In the genomic region with DNA sequence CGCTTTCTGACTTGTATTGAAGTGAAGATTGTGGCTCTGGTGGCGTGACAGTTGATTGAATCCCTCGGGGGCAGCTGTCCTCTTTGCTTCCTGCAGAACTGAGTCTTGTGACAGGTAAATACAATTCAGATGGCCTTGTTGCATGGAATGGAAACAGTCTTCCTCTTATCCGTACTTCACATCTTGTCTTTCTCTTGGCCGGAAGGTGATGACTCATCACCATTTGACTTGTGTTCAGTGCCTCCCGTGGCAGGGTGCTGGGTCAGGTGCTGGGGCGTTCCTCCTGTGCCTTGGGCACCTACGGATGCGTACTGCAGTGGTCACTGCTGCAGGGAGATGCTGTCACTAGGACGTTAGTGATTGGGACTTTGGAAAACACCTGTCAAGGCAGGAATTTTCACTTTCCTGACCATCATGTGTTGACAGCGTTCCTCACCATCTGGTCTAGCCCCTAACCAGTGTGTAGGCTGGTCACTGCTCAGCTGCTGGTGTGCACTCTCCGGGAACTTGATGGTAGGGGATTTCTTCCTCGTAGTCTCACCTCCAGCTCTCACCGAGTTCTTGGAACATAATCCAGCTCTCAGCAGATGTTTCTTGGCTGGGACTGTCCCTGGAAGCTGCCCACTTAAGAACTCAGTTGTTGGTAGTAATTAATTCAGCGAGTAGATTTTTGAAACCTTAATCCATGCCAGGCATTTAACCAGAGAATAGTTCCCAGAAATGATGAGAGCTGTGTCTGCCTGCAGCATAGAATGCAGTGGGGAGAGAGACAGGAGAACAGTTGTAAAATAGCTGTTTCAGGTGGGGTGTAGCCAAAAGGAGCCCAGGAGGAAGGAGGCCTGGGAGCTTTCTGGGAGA, we compare ENCODE assay signal across 9 cellular contexts. TPM values are rescaled to one million over a fixed set of nuclear protein-coding genes. Genes with fewer than 3 reads are reported as not detected.
DNase-seq lines count a peak whose midpoint lies in the region; TF ChIP-seq lines count a peak whose summit lies in the region.
"Had no signal": no experiment of that assay in that cellular context is flagged by ENCODE, and none has a peak within 500 bp of the region (broad histone marks: within the 10 kb centered on the region; RNA-seq: fewer than 3 reads in every experiment).

No MANE protein-coding gene starts in this region.

- no peaks in the 10 kb centered on the region for H3K36me3 ChIP-seq in muscle layer of duodenum (ENCODE audit: control insufficient read depth in 1 of 2, insufficient read depth in 2 of 2, low read length in 2 of 2)

- H3K27ac ChIP-seq in VCaP (peak overlapping the region; percentile 76), caudate nucleus (ENCODE audit: low read depth, low read length) (peak overlapping the region; percentile 53), muscle layer of duodenum (ENCODE audit: low read length) (peak overlapping the region; percentile 89)
- H3K27ac ChIP-seq: 22Rv1 had no signal

- peak overlapping the region in 1 of 2 donors; percentile 48 for H3K4me3 ChIP-seq in muscle layer of duodenum (ENCODE audit: low read depth in 1 of 2, low read length in 2 of 2)

- no peaks in the 10 kb centered on the region for H3K9me3 ChIP-seq in muscle layer of duodenum (ENCODE audit: control insufficient read depth in 1 of 2, low read length in 2 of 2)

- H3K4me1 ChIP-seq in muscle layer of duodenum (ENCODE audit: control insufficient read depth in 1 of 2, insufficient read depth in 2 of 2, low read length in 2 of 2), result peaks cover 26 to 36% of the 10 kb centered on the region in 2 donors

- TF ChIP-seq CTCF in VCaP (conservative IDR thresholded peaks at IDR 0.05), result no peak

- H3K27me3 ChIP-seq in muscle layer of duodenum (ENCODE audit: low read depth, low read length), result no peaks in the 10 kb centered on the region

- DNase-seq in DMS 273 (lab: John Stamatoyannopoulos, UW; ENCODE audit: unreplicated experiment) (peak; percentile 57), DMS 273 treated with DMSO at 0.1 percent for 48 hours (lab: John Stamatoyannopoulos, UW) (no peak), caudate nucleus (lab: John Stamatoyannopoulos, UW) (peak in 5 of 61 donors; percentile 27 to 74 (median 41)), ureter (ENCODE audit: low spot score) (peak; percentile 73), hepatic stellate cell (ENCODE audit: low spot score) (no peak), NCI-H345 treated with DMSO at 0.1 percent for 48 hours (lab: John Stamatoyannopoulos, UW; ENCODE audit: unreplicated experiment) (no peak)

RNA-seq across cellular contexts. Expression of gene TBC1D14, which starts 7.2 kb away (rescaled TPM):
- total RNA-seq in ureter, result 44.8 TPM

Comparison
In these comparisons a context has a peak if more than half of its experiments do, and no peak if none do; other contexts are left out.
1. DNase-seq: peak in DMS 273 (single experiment) and ureter (single experiment); none in DMS 273 treated with DMSO at 0.1 percent for 48 hours (single experiment), hepatic stellate cell (single experiment) and NCI-H345 treated with DMSO at 0.1 percent for 48 hours (single experiment).
2. Peak in every context shown above with its lines, with median percentiles within 50 percentile points of each other: H3K27ac ChIP-seq.